In the genomic region with DNA sequence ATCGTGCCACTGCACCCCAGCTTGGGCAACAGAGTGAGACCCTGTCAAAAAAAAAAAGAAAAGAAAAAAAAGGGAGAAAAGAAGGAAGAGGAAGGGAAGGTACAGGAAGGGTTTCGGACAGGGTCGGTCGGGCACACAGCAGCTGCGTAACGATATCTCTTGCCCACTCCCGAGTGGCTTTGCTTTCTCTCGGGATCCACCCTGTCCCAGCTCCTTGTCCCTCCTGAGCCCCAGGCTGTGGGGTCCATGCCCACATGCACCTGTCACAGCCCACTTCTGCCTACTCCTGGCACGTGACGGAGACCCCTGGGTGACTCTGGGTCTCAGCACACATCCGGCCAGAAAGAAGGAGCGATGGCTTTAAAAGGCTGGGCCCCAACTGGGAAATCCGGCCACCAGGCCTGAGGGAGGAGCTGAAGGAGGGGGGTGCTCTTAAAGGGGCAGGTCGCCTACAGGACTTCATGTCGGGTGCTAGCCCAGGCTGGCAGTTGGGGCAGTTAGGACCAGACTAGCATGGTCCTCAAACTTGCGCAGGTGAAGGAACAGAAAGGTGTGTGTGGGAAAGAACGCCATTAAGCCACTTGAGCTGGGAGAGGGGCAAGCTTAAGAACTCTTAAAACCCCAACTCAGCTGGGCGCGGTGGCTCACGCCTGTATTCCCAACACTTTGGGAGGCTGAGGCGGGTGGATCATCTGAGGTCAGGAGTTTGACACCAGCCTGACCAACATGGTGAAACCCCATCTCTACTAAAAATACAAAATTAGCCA, we compare ENCODE assay signal across 9 cellular contexts. TPM values are rescaled to one million over a fixed set of nuclear protein-coding genes. Genes with fewer than 3 reads are reported as not detected.
DNase-seq lines count a peak whose midpoint lies in the region; ATAC-seq, FAIRE-seq and TF ChIP-seq lines count a peak whose summit lies in the region.
"Had no signal": no experiment of that assay in that cellular context is flagged by ENCODE, and none has a peak within 500 bp of the region (broad histone marks: within the 10 kb centered on the region; RNA-seq: fewer than 3 reads in every experiment).

A gene with protein sequence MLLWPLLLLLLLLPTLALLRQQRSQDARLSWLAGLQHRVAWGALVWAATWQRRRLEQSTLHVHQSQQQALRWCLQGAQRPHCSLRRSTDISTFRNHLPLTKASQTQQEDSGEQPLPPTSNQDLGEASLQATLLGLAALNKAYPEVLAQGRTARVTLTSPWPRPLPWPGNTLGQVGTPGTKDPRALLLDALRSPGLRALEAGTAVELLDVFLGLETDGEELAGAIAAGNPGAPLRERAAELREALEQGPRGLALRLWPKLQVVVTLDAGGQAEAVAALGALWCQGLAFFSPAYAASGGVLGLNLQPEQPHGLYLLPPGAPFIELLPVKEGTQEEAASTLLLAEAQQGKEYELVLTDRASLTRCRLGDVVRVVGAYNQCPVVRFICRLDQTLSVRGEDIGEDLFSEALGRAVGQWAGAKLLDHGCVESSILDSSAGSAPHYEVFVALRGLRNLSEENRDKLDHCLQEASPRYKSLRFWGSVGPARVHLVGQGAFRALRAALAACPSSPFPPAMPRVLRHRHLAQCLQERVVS (minus strand): TSS at position 362 of the 767 bp plus-strand sequence. CDS start 913 bp downstream, outside the sequence.

- dilution Hi-C loops in endothelial cell of umbilical vein (cut with MboI; ENCODE audit: extremely low pct_ligation_motif_present, low sequenced_read_pairs): no loop called here

- no peaks in the 10 kb centered on the region for H3K79me2 ChIP-seq in endothelial cell of umbilical vein (ENCODE audit: control insufficient read depth, insufficient read depth, low read length)

- peaks cover 4% of the 10 kb centered on the region for H3K4me1 ChIP-seq in NT2/D1 (ENCODE audit: insufficient read depth, insufficient read length)
- no peaks in the 10 kb centered on the region for H3K4me1 ChIP-seq in endothelial cell of umbilical vein (ENCODE audit: control insufficient read depth, extremely low read depth, insufficient read depth, low read length)
- H3K4me1 ChIP-seq in mononuclear cell (ENCODE audit: insufficient read depth, low read length): peaks cover 37% of the 10 kb centered on the region

- peak within 1 kb of the TSS; percentile 39 for H3K4me2 ChIP-seq in endothelial cell of umbilical vein (ENCODE audit: insufficient read depth, low read length)

- TF ChIP-seq CTCF in C4-2B (conservative IDR thresholded peaks at IDR 0.05) (no peak), endothelial cell of umbilical vein (IDR thresholded peaks at IDR 0.05; ENCODE audit: extremely low read depth in 1 of 2, insufficient read depth in 1 of 2, low read depth in 1 of 2, low read length in 2 of 2) (no peak)

- peak within 1 kb of the TSS; percentile 68 for H3K9ac ChIP-seq in NT2/D1 (ENCODE audit: insufficient read length, low read depth)
- peak within 1 kb of the TSS; percentile 10 for H3K9ac ChIP-seq in endothelial cell of umbilical vein (replicated peaks; ENCODE audit: extremely low read depth, insufficient read depth, low read length)

- intact Hi-C loops in endothelial cell of umbilical vein (cut with micrococcal nuclease): loop anchor here (1.0 kb wide), 1 partner anchor 39 kb away; no protein-coding TSS in a partner anchor

- POLR2A ChIA-PET in endothelial cell of umbilical vein (lab: Charles Lee): interaction anchor here (0.7 kb wide), 1 partner anchor 182 kb away, joined by 3 read pairs; no protein-coding TSS in a partner anchor

- no peaks in the 10 kb centered on the region for H4K20me1 ChIP-seq in endothelial cell of umbilical vein (replicated peaks; ENCODE audit: control insufficient read depth, extremely low read depth, insufficient read depth, low read length)

- FAIRE-seq in endothelial cell of umbilical vein (lab: Jason Lieb, UNC): peak; percentile 97
- FAIRE-seq: colon had no signal

- BruUV-seq in endothelial cell of umbilical vein (replicated peaks; lab: Mats Ljungman, UMichigan): no TSS peak

- H3K27ac ChIP-seq in C4-2B (peak within 1 kb of the TSS; percentile 62), endothelial cell of umbilical vein (ENCODE audit: insufficient read depth, low read depth, low read length) (no peak within 1 kb of the TSS)

- ATAC-seq in GM19372 (IDR thresholded peaks at IDR 0.05; ENCODE audit: low read depth, unreplicated experiment): peak; percentile 95

- H3K9me3 ChIP-seq in NT2/D1 (ENCODE audit: insufficient read depth, low read length) (no peaks in the 10 kb centered on the region), endothelial cell of umbilical vein (replicated peaks; ENCODE audit: control insufficient read depth, insufficient read depth, low read length) (no peaks in the 10 kb centered on the region), mononuclear cell (ENCODE audit: low read depth, low read length) (no peaks in the 10 kb centered on the region)

- H2AFZ ChIP-seq in endothelial cell of umbilical vein (ENCODE audit: low read depth, low read length): peak within 1 kb of the TSS; percentile 94

- peak; percentile 57 for TF ChIP-seq POLR2A in endothelial cell of umbilical vein (IDR thresholded peaks at IDR 0.05; ENCODE audit: low read depth, low read length)

- CTCF ChIA-PET in endothelial cell of umbilical vein (lab: Charles Lee): interaction anchor here (0.6 to 4.6 kb wide), 11 partner anchors 10 to 212 kb away, joined by 3 to 24 read pairs (median 4); a partner anchor contains a TSS

- no peaks in the 10 kb centered on the region for H3K9me1 ChIP-seq in endothelial cell of umbilical vein (replicated peaks; ENCODE audit: control insufficient read depth, extremely low read depth, insufficient read depth, low read length)

- H3K4me3 ChIP-seq in NT2/D1 (ENCODE audit: insufficient read length, low read depth): peak within 1 kb of the TSS; percentile 50
- H3K4me3 ChIP-seq in endothelial cell of umbilical vein (replicated peaks in 1 of 3; ENCODE audit: insufficient read depth in 1 of 3, low read depth in 1 of 3, low read length in 3 of 3): peak within 1 kb of the TSS; percentile 22 to 52 (median 46)
- H3K4me3 ChIP-seq in mononuclear cell (ENCODE audit: low read length): peak within 1 kb of the TSS; percentile 90

- H3K36me3 ChIP-seq in NT2/D1 (ENCODE audit: insufficient read depth, insufficient read length, low read length): no peaks in the 10 kb centered on the region
- H3K36me3 ChIP-seq in endothelial cell of umbilical vein (ENCODE audit: control insufficient read depth in 2 of 2, extremely low read depth in 1 of 2, insufficient read depth in 2 of 2, low read length in 2 of 2): peaks cover 0 to under 1% of the 10 kb centered on the region in 2 experiments

- DNase-seq in HPDE6-E6E7 (ENCODE audit: extremely low spot score) (peak; percentile 64), NT2/D1 (ENCODE audit: low read depth, low spot score) (no peak), endothelial cell of umbilical vein (ENCODE audit: low read depth, low spot score) (peak; percentile 77)
- peak; percentile 20 for DNase-seq in activated CD8-positive, alpha-beta memory T cell treated with anti-CD3 and anti-CD28 coated beads, Interleukin-2, amount 50 U/mL, for 1 hour (ENCODE audit: extremely low read depth)
- peak; percentile 65 to 67 for DNase-seq in stimulated activated CD8-positive, alpha-beta memory T cell treated with anti-CD3 and anti-CD28 coated beads, Interleukin-2, amount 100 ng/mL, for 48 hours (ENCODE audit: low read depth in 2 of 2)

- H3K27me3 ChIP-seq in NT2/D1 (ENCODE audit: insufficient read depth, insufficient read length) (no peaks in the 10 kb centered on the region), endothelial cell of umbilical vein (ENCODE audit: control insufficient read depth in 2 of 2, insufficient read depth in 2 of 2, low read length in 2 of 2) (no peaks in the 10 kb centered on the region), mononuclear cell (ENCODE audit: insufficient read depth, low read length) (no peaks in the 10 kb centered on the region)

TF ChIP-seq in endothelial cell of umbilical vein, 7 proteins besides CTCF, POLR2A, EP300 and RAD21:
- TF ChIP-seq GATA2 (IDR thresholded peaks at IDR 0.05; ENCODE audit: insufficient read depth, insufficient read length, low read depth, low read length) (no peak), POLR2AphosphoS5 (IDR thresholded peaks at IDR 0.05; ENCODE audit: insufficient read depth, low read depth, low read length) (peak; percentile 36)

RNA-seq across cellular contexts. Expression of the gene that starts here (rescaled TPM):
- total RNA-seq in endothelial cell of umbilical vein: 9.8 TPM in 2 replicates
- 11.2 and 15.8 TPM in 2 replicates for polyA plus RNA-seq in endothelial cell of umbilical vein
- 5.1 and 7.6 TPM in 2 replicates for polyA plus RNA-seq in endothelial cell of umbilical vein (2011; cell fraction: cytosol; rRNA removed)
- 16.1 and 17.2 TPM in 2 replicates for polyA plus RNA-seq in endothelial cell of umbilical vein (2011; cell fraction: nucleus; rRNA removed)
- 5.9 and 12.5 TPM in 2 replicates for polyA plus RNA-seq in endothelial cell of umbilical vein (2012)
- polyA minus RNA-seq in endothelial cell of umbilical vein: 8.0 and 11.1 TPM in 2 replicates
- polyA minus RNA-seq in endothelial cell of umbilical vein (2011; cell fraction: cytosol; rRNA and poly(A)+ RNA removed): 10.1 TPM
- polyA minus RNA-seq in endothelial cell of umbilical vein (2011; cell fraction: nucleus; rRNA and poly(A)+ RNA removed): 4.9 and 6.2 TPM in 2 replicates
- total RNA-seq in mononuclear cell: 9.9 TPM
